Comparison of ENCODE assay signal across 16 cellular contexts in the genomic region with DNA sequence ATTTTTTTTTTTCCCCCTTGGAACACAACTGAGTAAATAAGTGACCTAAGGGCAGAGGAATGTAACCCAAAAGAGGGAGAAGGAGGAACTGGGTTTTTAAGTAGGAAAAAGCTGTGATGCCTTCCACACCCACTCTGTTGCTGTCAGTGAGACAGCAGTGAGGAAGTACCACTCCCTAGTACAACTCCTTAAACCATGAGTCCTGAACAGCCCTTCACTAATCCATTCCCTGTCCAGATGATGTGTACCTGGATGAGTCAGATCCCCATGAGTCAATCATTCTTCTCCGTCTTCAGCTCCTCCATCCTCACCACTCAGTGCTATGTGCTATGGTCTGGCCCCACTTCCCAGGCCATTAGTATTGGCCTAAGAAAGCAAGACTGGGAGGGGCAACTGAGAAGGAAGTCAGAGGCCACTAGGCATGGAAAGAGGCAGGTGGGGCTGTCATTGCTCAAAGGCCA. TPM values are rescaled to one million over a fixed set of nuclear protein-coding genes. Genes with fewer than 3 reads are reported as not detected.
A peak's percentile ranks its signal among the peaks of the same experiment; 100 is the strongest.
DNase-seq lines count a peak whose midpoint lies in the region; FAIRE-seq and TF ChIP-seq lines count a peak whose summit lies in the region.
"Had no signal": no experiment of that assay in that cellular context is flagged by ENCODE, and none has a peak within 500 bp of the region (broad histone marks: within the 10 kb centered on the region; RNA-seq: fewer than 3 reads in every experiment).

No MANE protein-coding gene starts in this region.

- intact Hi-C loops in colonic mucosa (cut with DNase I) = no loop called here

- FAIRE-seq in HTR-8/SVneo (lab: Jason Lieb, UNC) = peak; percentile 20
- FAIRE-seq: GM12878 had no signal

- no peaks in the 10 kb centered on the region for H3K4me1 Mint-ChIP-seq in mesothelial cell of epicardium

- H3K27ac Mint-ChIP-seq in mesothelial cell of epicardium = no peak overlapping the region
- H3K27ac Mint-ChIP-seq: activated CD8-positive, alpha-beta T cell treated with anti-CD3 and anti-CD28 coated beads for 36 hours had no signal

- no peak for TF ChIP-seq CTCF in colonic mucosa (IDR thresholded peaks at IDR 0.05)
- TF ChIP-seq CTCF in mesothelial cell of epicardium (IDR thresholded peaks at IDR 0.05; ENCODE audit: unreplicated experiment) = no peak

- H3K9ac ChIP-seq in colonic mucosa (ENCODE audit: low read depth in 2 of 2, low read length in 2 of 2) (peak overlapping the region in 1 of 2 donors; percentile 13), mucosa of rectum (ENCODE audit: low read depth in 1 of 2, low read length in 2 of 2) (no peak overlapping the region)

- peaks cover 5% of the 10 kb centered on the region for H3K27me3 Mint-ChIP-seq in mesothelial cell of epicardium (ENCODE audit: low read depth)
- H3K27me3 Mint-ChIP-seq: activated CD8-positive, alpha-beta T cell treated with anti-CD3 and anti-CD28 coated beads for 36 hours had no signal

- H3K4me1 ChIP-seq in colonic mucosa (no peaks in the 10 kb centered on the region), mucosa of rectum (ENCODE audit: control insufficient read depth in 2 of 2, insufficient read depth in 2 of 2, low read length in 2 of 2) (peaks cover 15 to 29% of the 10 kb centered on the region in 2 donors)

- no peaks in the 10 kb centered on the region for H3K9me3 Mint-ChIP-seq in mesothelial cell of epicardium
- H3K9me3 Mint-ChIP-seq: activated CD8-positive, alpha-beta T cell treated with anti-CD3 and anti-CD28 coated beads for 36 hours had no signal

- H3K27ac ChIP-seq in colonic mucosa = peak overlapping the region; percentile 63
- peak overlapping the region; percentile 82 for H3K27ac ChIP-seq in mucosa of rectum (ENCODE audit: low read depth in 2 of 2, low read length in 2 of 2)

- peak; percentile 80 for DNase-seq in Caki2 (ENCODE audit: low read depth)
- no peak for DNase-seq in HTR-8/SVneo (ENCODE audit: insufficient read length, low spot score)
- peak; percentile 82 for DNase-seq in colonic mucosa
- no peak for DNase-seq in NCI-H526 (lab: John Stamatoyannopoulos, UW)
- no peak for DNase-seq in mesothelial cell of epicardium (ENCODE audit: low spot score in 2 of 2, unreplicated experiment in 2 of 2)
- no peak for DNase-seq in T1000 (lab: John Stamatoyannopoulos, UW)
- DNase-seq in middle frontal gyrus (ENCODE audit: extremely low spot score, low spot score) = no peak
- DNase-seq: activated CD8-positive, alpha-beta T cell treated with anti-CD3 and anti-CD28 coated beads for 36 hours; amygdala; NCI-H2107 had no signal

- H3K36me3 Mint-ChIP-seq in mesothelial cell of epicardium = no peaks in the 10 kb centered on the region

- no peaks in the 10 kb centered on the region for H3K27me3 ChIP-seq in colonic mucosa
- no peaks in the 10 kb centered on the region for H3K27me3 ChIP-seq in mucosa of rectum (ENCODE audit: control insufficient read depth in 2 of 2, insufficient read depth in 2 of 2, low read length in 2 of 2)

- no peak overlapping the region for H3K4me3 Mint-ChIP-seq in mesothelial cell of epicardium
- H3K4me3 Mint-ChIP-seq: activated CD8-positive, alpha-beta T cell treated with anti-CD3 and anti-CD28 coated beads for 36 hours had no signal

- H3K4me3 ChIP-seq in colonic mucosa = no peak overlapping the region
- H3K4me3 ChIP-seq in mucosa of rectum (ENCODE audit: low read length in 2 of 2) = peak overlapping the region in 1 of 2 donors; percentile 5
- H3K4me3 ChIP-seq: GM12878 had no signal

- H3K36me3 ChIP-seq in colonic mucosa = no peaks in the 10 kb centered on the region
- H3K36me3 ChIP-seq in mucosa of rectum (ENCODE audit: control insufficient read depth in 2 of 2, insufficient read depth in 2 of 2, low read length in 2 of 2) = no peaks in the 10 kb centered on the region

- H3K9me3 ChIP-seq in colonic mucosa (no peaks in the 10 kb centered on the region), mucosa of rectum (ENCODE audit: control insufficient read depth in 2 of 2, low read length in 2 of 2) (no peaks in the 10 kb centered on the region)

- in situ Hi-C loops in Caki2 (cut with HindIII; ENCODE audit: low pct_unique_long_range_greater_than_20kb, low sequenced_read_pairs) = no loop called here

RNA-seq across cellular contexts. Expression of gene CXCL17, which starts 12.9 kb away (rescaled TPM):
- not detected in 2 replicates for total RNA-seq in Caki2 (2014; rRNA removed; shearing (Covaris generic); ENCODE audit: low replicate concordance)
- total RNA-seq in colonic mucosa (not detected), mesothelial cell of epicardium (not detected in 3 replicates)
- total RNA-seq: activated CD8-positive, alpha-beta T cell treated with anti-CD3 and anti-CD28 coated beads for 36 hours; GM12878; lung microvascular endothelial cell; osteoblast; subcutaneous adipose tissue had no signal

RNA-seq across cellular contexts. Expression of gene LIPE, which starts 28.5 kb away (rescaled TPM):
- total RNA-seq in Caki2 (2014; rRNA removed; shearing (Covaris generic); ENCODE audit: low replicate concordance) = 5.7 and 13.1 TPM in 2 replicates
- total RNA-seq in colonic mucosa = 10 to 100 TPM in 1 of 2 donors, 1 to 10 TPM in 1; 9.6 to 16.0 TPM
- 8.6 to 10.8 TPM (median 8.8 TPM) in 3 replicates for total RNA-seq in mesothelial cell of epicardium
- total RNA-seq: SK-MEL-5 had no signal

Comparison
In these comparisons a context has a peak if more than half of its experiments do, and no peak if none do; other contexts are left out.
1. DNase-seq: peak in Caki2 (single experiment) and colonic mucosa (single experiment); none in HTR-8/SVneo (single experiment), NCI-H526 (0 of 2), mesothelial cell of epicardium (0 of 2), T1000 (single experiment) and middle frontal gyrus (single experiment).